8 cellular contexts compared by ENCODE assay signal in the genomic region with DNA sequence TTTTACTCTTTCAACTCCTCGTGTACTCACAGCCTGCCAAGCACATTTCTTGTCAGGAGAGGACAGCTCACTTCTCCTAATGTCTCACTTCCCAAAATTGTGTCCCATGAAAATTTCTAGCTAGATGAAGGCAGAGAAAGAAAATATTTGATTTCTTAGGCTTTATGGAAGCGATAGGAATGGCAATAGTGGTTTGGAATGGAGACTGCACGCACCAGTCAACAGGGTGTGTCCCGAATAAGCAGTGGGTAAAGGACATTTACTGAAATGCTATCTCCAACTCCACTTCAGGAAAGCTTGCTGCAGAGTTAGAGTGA. TPM values are rescaled to one million over a fixed set of nuclear protein-coding genes. Genes with fewer than 3 reads are reported as not detected.
DNase-seq lines count a peak whose midpoint lies in the region; ATAC-seq and TF ChIP-seq lines count a peak whose summit lies in the region.

No MANE protein-coding gene starts in this region.

- POLR2A ChIA-PET in BJ (lab: Charles Lee) = no interaction called here

- no peak for ATAC-seq in HG02981 (IDR thresholded peaks at IDR 0.05; ENCODE audit: unreplicated experiment)
- no peak for ATAC-seq in HG03159 (IDR thresholded peaks at IDR 0.05; ENCODE audit: unreplicated experiment)

- H3K27ac ChIP-seq in KOPT-K1 (ENCODE audit: low read depth, low read length, poor library complexity, severe bottlenecking) = peak overlapping the region; percentile 60
- H3K27ac ChIP-seq in duodenal mucosa (ENCODE audit: low read depth, low read length) = no peak overlapping the region

- DNase-seq in BJ (ENCODE audit: low read depth) (no peak), NCI-H187 treated with DMSO at 0.1 percent for 48 hours (lab: John Stamatoyannopoulos, UW) (no peak), DMS 273 treated with DMSO at 0.1 percent for 48 hours (lab: John Stamatoyannopoulos, UW) (no peak)

- H3K4me1 ChIP-seq in duodenal mucosa (ENCODE audit: control insufficient read depth in 1 of 2, insufficient read depth in 2 of 2, low read length in 2 of 2) = peaks cover 4 to 6% of the 10 kb centered on the region in 2 donors

- peaks cover 22% of the 10 kb centered on the region for H3K4me1 Mint-ChIP-seq in nephron

- H3K27me3 ChIP-seq in BJ (ENCODE audit: control insufficient read depth, insufficient read depth, low read length) (no peaks in the 10 kb centered on the region; the same call in 1 of the 2 replicates), duodenal mucosa (ENCODE audit: control insufficient read depth in 1 of 2, insufficient read depth in 2 of 2, low read length in 2 of 2) (no peaks in the 10 kb centered on the region)

- peaks cover 51% of the 10 kb centered on the region for H3K36me3 Mint-ChIP-seq in nephron (ENCODE audit: low read depth)

- no peaks in the 10 kb centered on the region for H3K27me3 Mint-ChIP-seq in nephron (ENCODE audit: low read depth)

- H3K4me3 ChIP-seq in BJ (ENCODE audit: low read depth, low read length) (peak overlapping the region; percentile 78), duodenal mucosa (ENCODE audit: low read depth in 1 of 2, low read length in 2 of 2) (peak overlapping the region; percentile 82 to 97)

- H3K9me3 ChIP-seq in KOPT-K1 (ENCODE audit: insufficient read depth, low read length, poor library complexity, severe bottlenecking) (peaks cover 23% of the 10 kb centered on the region), duodenal mucosa (ENCODE audit: control insufficient read depth in 1 of 2, low read length in 2 of 2) (peaks cover 0 to 24% of the 10 kb centered on the region in 2 donors)

- TF ChIP-seq CTCF in BJ (IDR thresholded peaks at IDR 0.05; ENCODE audit: insufficient read depth, low read depth, low read length) (no peak), nephron (IDR thresholded peaks at IDR 0.05; ENCODE audit: unreplicated experiment in 3 of 3) (no peak)

- H3K36me3 ChIP-seq in BJ (ENCODE audit: control insufficient read depth, insufficient read depth, low read length) (no peaks in the 10 kb centered on the region), KOPT-K1 (ENCODE audit: insufficient read depth, low read length) (peaks cover 33% of the 10 kb centered on the region), duodenal mucosa (ENCODE audit: control insufficient read depth in 1 of 2, insufficient read depth in 2 of 2, low read length in 2 of 2) (peaks cover 22 to 31% of the 10 kb centered on the region in 2 donors)

- peak overlapping the region; percentile 98 to 99 (median 98) for H3K4me3 Mint-ChIP-seq in nephron

- CTCF ChIA-PET in BJ (lab: Yijun Ruan, JAX) = no interaction called here

- H3K9me3 Mint-ChIP-seq in nephron = peaks cover 37% of the 10 kb centered on the region

- H3K27ac Mint-ChIP-seq in nephron = peak overlapping the region; percentile 78 to 91 (median 88)

- peak overlapping the region in 1 of 2 donors; percentile 72 for H3K9ac ChIP-seq in duodenal mucosa (ENCODE audit: low read depth in 1 of 2, low read length in 2 of 2)

RNA-seq across cellular contexts. Expression of gene ZNF222, which starts 0.3 kb away (rescaled TPM):
- polyA plus RNA-seq in BJ (2011; rRNA removed) = 3.2 and 5.4 TPM in 2 replicates
- 1.5 and 3.2 TPM in 2 replicates for polyA minus RNA-seq in BJ (2011; rRNA and poly(A)+ RNA removed)

RNA-seq across cellular contexts. Expression of gene ZNF230, which starts 22.1 kb away (rescaled TPM):
- polyA plus RNA-seq in BJ (2011; rRNA removed) = 2.1 and 3.3 TPM in 2 replicates
- 1.8 and 3.2 TPM in 2 replicates for polyA minus RNA-seq in BJ (2011; rRNA and poly(A)+ RNA removed)

RNA-seq across cellular contexts. Expression of gene ZNF223, which starts 27.0 kb away (rescaled TPM):
- polyA plus RNA-seq in BJ (2011; rRNA removed) = 2.1 and 3.8 TPM in 2 replicates
- 3.0 and 3.2 TPM in 2 replicates for polyA minus RNA-seq in BJ (2011; rRNA and poly(A)+ RNA removed)

RNA-seq across cellular contexts. Expression of gene ZNF155, which starts 40.9 kb away (rescaled TPM):
- polyA plus RNA-seq in BJ (2011; rRNA removed) = 2.4 and 3.5 TPM in 2 replicates
- polyA minus RNA-seq in BJ (2011; rRNA and poly(A)+ RNA removed) = 1.5 and 2.4 TPM in 2 replicates

RNA-seq across cellular contexts. Expression of gene ZNF284, which starts 47.1 kb away (rescaled TPM):
- 1.0 and 1.4 TPM in 2 replicates for polyA plus RNA-seq in BJ (2011; rRNA removed)
- 1.9 and 2.1 TPM in 2 replicates for polyA minus RNA-seq in BJ (2011; rRNA and poly(A)+ RNA removed)
